Comparison of ENCODE assay signal across 1 cellular context in the genomic region with DNA sequence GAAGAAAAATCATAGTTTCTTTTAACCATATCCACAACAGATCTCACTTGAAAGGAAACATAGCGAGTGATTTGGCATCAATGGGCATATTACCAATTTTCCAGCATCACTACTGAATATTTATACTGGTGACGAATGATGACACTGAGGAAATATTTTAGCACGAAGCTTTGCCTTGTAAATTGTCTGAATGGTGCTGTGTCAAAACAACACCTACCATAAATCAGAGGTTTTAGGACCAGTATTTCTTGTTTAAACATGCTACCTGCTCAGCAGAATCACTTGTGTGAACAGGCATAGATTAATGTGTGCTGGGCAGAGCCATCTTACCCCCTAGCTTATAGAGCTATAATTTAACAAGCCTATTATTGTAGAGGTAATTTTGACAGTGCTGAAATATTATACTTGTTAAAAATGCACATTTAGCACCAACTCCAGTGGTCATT.
TF ChIP-seq lines count a peak whose summit lies in the region.

No MANE protein-coding gene starts in this region.

TF ChIP-seq in H1, 55 proteins besides CTCF, POLR2A, EP300 and RAD21 (continued from another document):
- TF ChIP-seq, protein P1, sequence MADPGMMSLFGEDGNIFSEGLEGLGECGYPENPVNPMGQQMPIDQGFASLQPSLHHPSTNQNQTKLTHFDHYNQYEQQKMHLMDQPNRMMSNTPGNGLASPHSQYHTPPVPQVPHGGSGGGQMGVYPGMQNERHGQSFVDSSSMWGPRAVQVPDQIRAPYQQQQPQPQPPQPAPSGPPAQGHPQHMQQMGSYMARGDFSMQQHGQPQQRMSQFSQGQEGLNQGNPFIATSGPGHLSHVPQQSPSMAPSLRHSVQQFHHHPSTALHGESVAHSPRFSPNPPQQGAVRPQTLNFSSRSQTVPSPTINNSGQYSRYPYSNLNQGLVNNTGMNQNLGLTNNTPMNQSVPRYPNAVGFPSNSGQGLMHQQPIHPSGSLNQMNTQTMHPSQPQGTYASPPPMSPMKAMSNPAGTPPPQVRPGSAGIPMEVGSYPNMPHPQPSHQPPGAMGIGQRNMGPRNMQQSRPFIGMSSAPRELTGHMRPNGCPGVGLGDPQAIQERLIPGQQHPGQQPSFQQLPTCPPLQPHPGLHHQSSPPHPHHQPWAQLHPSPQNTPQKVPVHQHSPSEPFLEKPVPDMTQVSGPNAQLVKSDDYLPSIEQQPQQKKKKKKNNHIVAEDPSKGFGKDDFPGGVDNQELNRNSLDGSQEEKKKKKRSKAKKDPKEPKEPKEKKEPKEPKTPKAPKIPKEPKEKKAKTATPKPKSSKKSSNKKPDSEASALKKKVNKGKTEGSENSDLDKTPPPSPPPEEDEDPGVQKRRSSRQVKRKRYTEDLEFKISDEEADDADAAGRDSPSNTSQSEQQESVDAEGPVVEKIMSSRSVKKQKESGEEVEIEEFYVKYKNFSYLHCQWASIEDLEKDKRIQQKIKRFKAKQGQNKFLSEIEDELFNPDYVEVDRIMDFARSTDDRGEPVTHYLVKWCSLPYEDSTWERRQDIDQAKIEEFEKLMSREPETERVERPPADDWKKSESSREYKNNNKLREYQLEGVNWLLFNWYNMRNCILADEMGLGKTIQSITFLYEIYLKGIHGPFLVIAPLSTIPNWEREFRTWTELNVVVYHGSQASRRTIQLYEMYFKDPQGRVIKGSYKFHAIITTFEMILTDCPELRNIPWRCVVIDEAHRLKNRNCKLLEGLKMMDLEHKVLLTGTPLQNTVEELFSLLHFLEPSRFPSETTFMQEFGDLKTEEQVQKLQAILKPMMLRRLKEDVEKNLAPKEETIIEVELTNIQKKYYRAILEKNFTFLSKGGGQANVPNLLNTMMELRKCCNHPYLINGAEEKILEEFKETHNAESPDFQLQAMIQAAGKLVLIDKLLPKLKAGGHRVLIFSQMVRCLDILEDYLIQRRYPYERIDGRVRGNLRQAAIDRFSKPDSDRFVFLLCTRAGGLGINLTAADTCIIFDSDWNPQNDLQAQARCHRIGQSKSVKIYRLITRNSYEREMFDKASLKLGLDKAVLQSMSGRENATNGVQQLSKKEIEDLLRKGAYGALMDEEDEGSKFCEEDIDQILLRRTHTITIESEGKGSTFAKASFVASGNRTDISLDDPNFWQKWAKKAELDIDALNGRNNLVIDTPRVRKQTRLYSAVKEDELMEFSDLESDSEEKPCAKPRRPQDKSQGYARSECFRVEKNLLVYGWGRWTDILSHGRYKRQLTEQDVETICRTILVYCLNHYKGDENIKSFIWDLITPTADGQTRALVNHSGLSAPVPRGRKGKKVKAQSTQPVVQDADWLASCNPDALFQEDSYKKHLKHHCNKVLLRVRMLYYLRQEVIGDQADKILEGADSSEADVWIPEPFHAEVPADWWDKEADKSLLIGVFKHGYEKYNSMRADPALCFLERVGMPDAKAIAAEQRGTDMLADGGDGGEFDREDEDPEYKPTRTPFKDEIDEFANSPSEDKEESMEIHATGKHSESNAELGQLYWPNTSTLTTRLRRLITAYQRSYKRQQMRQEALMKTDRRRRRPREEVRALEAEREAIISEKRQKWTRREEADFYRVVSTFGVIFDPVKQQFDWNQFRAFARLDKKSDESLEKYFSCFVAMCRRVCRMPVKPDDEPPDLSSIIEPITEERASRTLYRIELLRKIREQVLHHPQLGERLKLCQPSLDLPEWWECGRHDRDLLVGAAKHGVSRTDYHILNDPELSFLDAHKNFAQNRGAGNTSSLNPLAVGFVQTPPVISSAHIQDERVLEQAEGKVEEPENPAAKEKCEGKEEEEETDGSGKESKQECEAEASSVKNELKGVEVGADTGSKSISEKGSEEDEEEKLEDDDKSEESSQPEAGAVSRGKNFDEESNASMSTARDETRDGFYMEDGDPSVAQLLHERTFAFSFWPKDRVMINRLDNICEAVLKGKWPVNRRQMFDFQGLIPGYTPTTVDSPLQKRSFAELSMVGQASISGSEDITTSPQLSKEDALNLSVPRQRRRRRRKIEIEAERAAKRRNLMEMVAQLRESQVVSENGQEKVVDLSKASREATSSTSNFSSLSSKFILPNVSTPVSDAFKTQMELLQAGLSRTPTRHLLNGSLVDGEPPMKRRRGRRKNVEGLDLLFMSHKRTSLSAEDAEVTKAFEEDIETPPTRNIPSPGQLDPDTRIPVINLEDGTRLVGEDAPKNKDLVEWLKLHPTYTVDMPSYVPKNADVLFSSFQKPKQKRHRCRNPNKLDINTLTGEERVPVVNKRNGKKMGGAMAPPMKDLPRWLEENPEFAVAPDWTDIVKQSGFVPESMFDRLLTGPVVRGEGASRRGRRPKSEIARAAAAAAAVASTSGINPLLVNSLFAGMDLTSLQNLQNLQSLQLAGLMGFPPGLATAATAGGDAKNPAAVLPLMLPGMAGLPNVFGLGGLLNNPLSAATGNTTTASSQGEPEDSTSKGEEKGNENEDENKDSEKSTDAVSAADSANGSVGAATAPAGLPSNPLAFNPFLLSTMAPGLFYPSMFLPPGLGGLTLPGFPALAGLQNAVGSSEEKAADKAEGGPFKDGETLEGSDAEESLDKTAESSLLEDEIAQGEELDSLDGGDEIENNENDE (IDR thresholded peaks at IDR 0.05; ENCODE audit: insufficient replicate concordance, low read length) = no peak
- TF ChIP-seq TCF12 (IDR thresholded peaks at IDR 0.05; ENCODE audit: low read depth, low read length) (no peak), POLR2AphosphoS5 (IDR thresholded peaks at IDR 0.05; ENCODE audit: low read depth, low read length) (no peak), MAFK (IDR thresholded peaks at IDR 0.05; ENCODE audit: low read depth, low read length) (no peak), POU5F1 (IDR thresholded peaks at IDR 0.05; ENCODE audit: low read depth, low read length) (no peak), EGR1 (IDR thresholded peaks at IDR 0.05; ENCODE audit: borderline replicate concordance, low read depth, low read length) (no peak), KDM1A (IDR thresholded peaks at IDR 0.05; ENCODE audit: borderline replicate concordance, low read length) (no peak), PHF8 (conservative IDR thresholded peaks at IDR 0.05; ENCODE audit: low read depth, low read length) (no peak), RFX5 (IDR thresholded peaks at IDR 0.05; ENCODE audit: borderline replicate concordance, low read depth, low read length) (no peak), JUN (IDR thresholded peaks at IDR 0.05; ENCODE audit: low read depth, low read length) (no peak), SP2 (IDR thresholded peaks at IDR 0.05; ENCODE audit: low read length) (no peak), TAF1 (IDR thresholded peaks at IDR 0.05; ENCODE audit: low read depth, low read length) (no peak), TAF7 (optimal IDR thresholded peaks at IDR 0.05; ENCODE audit: borderline replicate concordance, low read depth, low read length) (no peak), HDAC2 (IDR thresholded peaks at IDR 0.05; ENCODE audit: borderline replicate concordance in 1 of 2, low read depth in 2 of 2, low read length in 2 of 2) (no peak)
